In genomic region chr2:176584333-176584732, GRCh38 we compare ENCODE assay signal across 18 cellular contexts.
DNase-seq lines count a peak whose midpoint lies in the region; FAIRE-seq and TF ChIP-seq lines count a peak whose summit lies in the region.
"Had no signal": no experiment of that assay in that cellular context is flagged by ENCODE, and none has a peak within 500 bp of the region (broad histone marks: within the 10 kb centered on the region; RNA-seq: fewer than 3 reads in every experiment).

No MANE protein-coding gene starts in this region.

- H3K4me3 ChIP-seq in SK-N-MC (no peak overlapping the region), fibroblast of villous mesenchyme (ENCODE audit: low read depth, low read length) (no peak overlapping the region), Karpas-422 (ENCODE audit: low read length) (no peak overlapping the region)
- H3K4me3 ChIP-seq: left lung, stomach had no signal

- H3K27ac Mint-ChIP-seq in progenitor cell of endocrine pancreas = peak overlapping the region; percentile 93
- H3K27ac Mint-ChIP-seq: activated CD4-positive, alpha-beta memory T cell treated with anti-CD3 and anti-CD28 coated beads for 36 hours; activated T-helper 17 cell treated with anti-CD3 and anti-CD28 coated beads, Interleukin-2, amount 50 U/mL, for 72 hours; H9 had no signal

- H3K4me3 Mint-ChIP-seq in progenitor cell of endocrine pancreas (ENCODE audit: low read depth) = no peak overlapping the region
- H3K4me3 Mint-ChIP-seq: activated CD4-positive, alpha-beta memory T cell treated with anti-CD3 and anti-CD28 coated beads for 36 hours; activated T-helper 17 cell treated with anti-CD3 and anti-CD28 coated beads, Interleukin-2, amount 50 U/mL, for 72 hours; H9; neural crest cell had no signal

- FAIRE-seq in H54 (lab: Jason Lieb, UNC) = peak; percentile 82

- DNase-seq in H54 (ENCODE audit: insufficient read length, low spot score) = no peak
- DNase-seq in SK-N-MC (ENCODE audit: low read depth, low spot score) = no peak
- DNase-seq in fibroblast of villous mesenchyme (ENCODE audit: low read depth) = peak; percentile 32
- DNase-seq in progenitor cell of endocrine pancreas (ENCODE audit: low spot score, unreplicated experiment) = no peak
- no peak for DNase-seq in Karpas-422
- no peak for DNase-seq in activated CD4-positive, alpha-beta T cell treated with anti-CD3 and anti-CD28 coated beads for 48 hours
- DNase-seq in SW 1271 (lab: John Stamatoyannopoulos, UW) = no peak
- no peak for DNase-seq in KBM-7
- DNase-seq: activated CD4-positive, alpha-beta memory T cell treated with anti-CD3 and anti-CD28 coated beads for 36 hours; anterior cingulate cortex; H9; head of caudate nucleus; left lung; NCI-H2029 treated with DMSO at 0.1 percent for 48 hours; SHP77; stomach had no signal

- H3K79me2 ChIP-seq in Karpas-422 (ENCODE audit: low read length) = no peaks in the 10 kb centered on the region

- H4K20me1 ChIP-seq in Karpas-422 (ENCODE audit: insufficient read depth, low read depth, low read length) = no peaks in the 10 kb centered on the region

- no peak for TF ChIP-seq POLR2A in H54 (IDR thresholded peaks at IDR 0.05; ENCODE audit: low read depth, low read length)

- no peak overlapping the region for H3K9ac ChIP-seq in SK-N-MC (ENCODE audit: insufficient read length)
- no peak overlapping the region for H3K9ac ChIP-seq in Karpas-422 (ENCODE audit: low read length)

- H3K36me3 Mint-ChIP-seq in progenitor cell of endocrine pancreas (ENCODE audit: insufficient read depth) = no peaks in the 10 kb centered on the region
- H3K36me3 Mint-ChIP-seq: activated CD4-positive, alpha-beta memory T cell treated with anti-CD3 and anti-CD28 coated beads for 36 hours had no signal

- no peaks in the 10 kb centered on the region for H3K9me3 ChIP-seq in SK-N-MC (ENCODE audit: low read depth, low read length)
- no peaks in the 10 kb centered on the region for H3K9me3 ChIP-seq in Karpas-422 (ENCODE audit: low read length)
- H3K9me3 ChIP-seq: left lung, stomach had no signal

- no peaks in the 10 kb centered on the region for H3K36me3 ChIP-seq in SK-N-MC (ENCODE audit: insufficient read depth, low read length)
- no peaks in the 10 kb centered on the region for H3K36me3 ChIP-seq in Karpas-422 (ENCODE audit: insufficient read depth, low read length)
- H3K36me3 ChIP-seq: left lung, stomach had no signal

- H3K4me1 Mint-ChIP-seq in progenitor cell of endocrine pancreas (ENCODE audit: low read depth) = peaks cover 45% of the 10 kb centered on the region

- no peak overlapping the region for H3K4me2 ChIP-seq in Karpas-422 (ENCODE audit: low read depth, low read length, poor library complexity, severe bottlenecking)

- no peaks in the 10 kb centered on the region for H3K4me1 ChIP-seq in Karpas-422 (ENCODE audit: low read length)
- H3K4me1 ChIP-seq: left lung, stomach had no signal

- H3K9me2 ChIP-seq in Karpas-422 (replicated peaks; ENCODE audit: insufficient read depth, low read length) = no peaks in the 10 kb centered on the region

- H3K27me3 Mint-ChIP-seq in progenitor cell of endocrine pancreas = no peaks in the 10 kb centered on the region

- TF ChIP-seq CTCF in fibroblast of villous mesenchyme (IDR thresholded peaks at IDR 0.05; ENCODE audit: insufficient read depth, low read depth, low read length) = no peak
- TF ChIP-seq CTCF in progenitor cell of endocrine pancreas (IDR thresholded peaks at IDR 0.05; ENCODE audit: unreplicated experiment) = no peak

- H3K9me3 Mint-ChIP-seq in progenitor cell of endocrine pancreas (ENCODE audit: low read depth) = no peaks in the 10 kb centered on the region
- H3K9me3 Mint-ChIP-seq: activated CD4-positive, alpha-beta memory T cell treated with anti-CD3 and anti-CD28 coated beads for 36 hours; activated T-helper 17 cell treated with anti-CD3 and anti-CD28 coated beads, Interleukin-2, amount 50 U/mL, for 72 hours; H9; neural crest cell had no signal

- H3K27ac ChIP-seq in SK-N-MC = 0 out of 2 replicates have a peak overlapping the region, but pooled peaks have one; percentile 22
- no peak overlapping the region for H3K27ac ChIP-seq in Karpas-422 (ENCODE audit: low read length)
- H3K27ac ChIP-seq: stomach had no signal

- H2AFZ ChIP-seq in Karpas-422 (ENCODE audit: low read length) = no peak overlapping the region

- no peaks in the 10 kb centered on the region for H3K27me3 ChIP-seq in Karpas-422 (ENCODE audit: low read length)

- in situ Hi-C loops in KBM-7 (cut with MboI; ENCODE audit: low pct_unique_long_range_greater_than_20kb, low sequenced_read_pairs) = no loop called here
